Comparison of ENCODE assay signal across 1 cellular context in the genomic region with DNA sequence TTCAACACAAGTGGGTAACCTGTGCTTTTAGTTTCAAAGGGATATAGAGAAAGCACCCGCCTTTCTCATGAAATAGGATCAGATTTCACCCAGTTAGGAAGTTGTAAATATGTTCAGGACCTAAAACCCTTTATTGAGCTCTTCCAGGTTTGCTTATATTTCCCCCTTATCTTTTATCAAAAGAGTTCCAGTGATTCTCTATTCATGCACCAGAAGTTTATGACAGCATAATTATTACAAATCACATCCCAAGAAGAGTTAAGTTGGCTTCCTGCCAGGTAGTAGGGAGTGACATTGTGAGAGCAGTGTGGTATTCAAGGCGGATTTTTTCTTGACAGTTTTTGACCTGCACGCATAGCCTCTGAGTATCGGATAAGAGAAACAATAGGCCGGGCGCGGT.
A peak's percentile ranks its signal among the peaks of the same experiment; 100 is the strongest.
TF ChIP-seq lines count a peak whose summit lies in the region.

No MANE protein-coding gene starts in this region.

TF ChIP-seq in HEK293, 187 proteins besides CTCF, POLR2A, EP300 and RAD21 (continued from another document):
- 0 out of 2 replicates have a peak, but pooled peaks have one; percentile 16 for TF ChIP-seq MZF1 (tag by site-specific recombination; IDR thresholded peaks at IDR 0.05; ENCODE audit: borderline replicate concordance)
- TF ChIP-seq ZNF544 (tag by site-specific recombination; IDR thresholded peaks at IDR 0.05), result 0 out of 2 replicates have a peak, but pooled peaks have one; percentile 56
- TF ChIP-seq ZNF561 (tag by site-specific recombination; IDR thresholded peaks at IDR 0.05; ENCODE audit: borderline replicate concordance), result peak; percentile 52; the same call in 1 of the 2 replicates
- peak; percentile 67 for TF ChIP-seq ZNF549 (tag by site-specific recombination; IDR thresholded peaks at IDR 0.05)
- TF ChIP-seq, protein P1, sequence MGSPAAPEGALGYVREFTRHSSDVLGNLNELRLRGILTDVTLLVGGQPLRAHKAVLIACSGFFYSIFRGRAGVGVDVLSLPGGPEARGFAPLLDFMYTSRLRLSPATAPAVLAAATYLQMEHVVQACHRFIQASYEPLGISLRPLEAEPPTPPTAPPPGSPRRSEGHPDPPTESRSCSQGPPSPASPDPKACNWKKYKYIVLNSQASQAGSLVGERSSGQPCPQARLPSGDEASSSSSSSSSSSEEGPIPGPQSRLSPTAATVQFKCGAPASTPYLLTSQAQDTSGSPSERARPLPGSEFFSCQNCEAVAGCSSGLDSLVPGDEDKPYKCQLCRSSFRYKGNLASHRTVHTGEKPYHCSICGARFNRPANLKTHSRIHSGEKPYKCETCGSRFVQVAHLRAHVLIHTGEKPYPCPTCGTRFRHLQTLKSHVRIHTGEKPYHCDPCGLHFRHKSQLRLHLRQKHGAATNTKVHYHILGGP (tag by site-specific recombination; IDR thresholded peaks at IDR 0.05), result peak; percentile 88
- TF ChIP-seq ZNF10 (tag by site-specific recombination; IDR thresholded peaks at IDR 0.05), result no peak
- peak; percentile 70 for TF ChIP-seq SP7 (tag by site-specific recombination; IDR thresholded peaks at IDR 0.05)
- TF ChIP-seq KLF9 (tag by site-specific recombination; IDR thresholded peaks at IDR 0.05; ENCODE audit: low read depth), result no peak
- no peak for TF ChIP-seq ZBTB21 (tag by site-specific recombination; IDR thresholded peaks at IDR 0.05)
- TF ChIP-seq SCRT1 (tag by site-specific recombination; IDR thresholded peaks at IDR 0.05; ENCODE audit: borderline replicate concordance), result 0 out of 2 replicates have a peak, but pooled peaks have one; percentile 38
- peak; percentile 54; the same call in 1 of the 2 replicates for TF ChIP-seq GFI1B (tag by site-specific recombination; IDR thresholded peaks at IDR 0.05)
- TF ChIP-seq, protein P2, sequence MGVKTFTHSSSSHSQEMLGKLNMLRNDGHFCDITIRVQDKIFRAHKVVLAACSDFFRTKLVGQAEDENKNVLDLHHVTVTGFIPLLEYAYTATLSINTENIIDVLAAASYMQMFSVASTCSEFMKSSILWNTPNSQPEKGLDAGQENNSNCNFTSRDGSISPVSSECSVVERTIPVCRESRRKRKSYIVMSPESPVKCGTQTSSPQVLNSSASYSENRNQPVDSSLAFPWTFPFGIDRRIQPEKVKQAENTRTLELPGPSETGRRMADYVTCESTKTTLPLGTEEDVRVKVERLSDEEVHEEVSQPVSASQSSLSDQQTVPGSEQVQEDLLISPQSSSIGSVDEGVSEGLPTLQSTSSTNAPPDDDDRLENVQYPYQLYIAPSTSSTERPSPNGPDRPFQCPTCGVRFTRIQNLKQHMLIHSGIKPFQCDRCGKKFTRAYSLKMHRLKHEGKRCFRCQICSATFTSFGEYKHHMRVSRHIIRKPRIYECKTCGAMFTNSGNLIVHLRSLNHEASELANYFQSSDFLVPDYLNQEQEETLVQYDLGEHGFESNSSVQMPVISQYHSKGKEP (tag by site-specific recombination; IDR thresholded peaks at IDR 0.05), result peak; percentile 78
- TF ChIP-seq ZNF529 (tag by site-specific recombination; IDR thresholded peaks at IDR 0.05; ENCODE audit: insufficient replicate concordance), result peak; percentile 19
- peak; percentile 88 for TF ChIP-seq OSR2 (tag by site-specific recombination; IDR thresholded peaks at IDR 0.05)
- TF ChIP-seq ZNF654 (tag by site-specific recombination; IDR thresholded peaks at IDR 0.05; ENCODE audit: low read depth), result no peak
- 0 out of 2 replicates have a peak, but pooled peaks have one; percentile 65 for TF ChIP-seq ZNF37A (tag by site-specific recombination; IDR thresholded peaks at IDR 0.05)
- no peak for TF ChIP-seq ZNF202 (tag by site-specific recombination; IDR thresholded peaks at IDR 0.05; ENCODE audit: borderline replicate concordance)
- peak; percentile 85 for TF ChIP-seq TCF7L2 (IDR thresholded peaks at IDR 0.05; ENCODE audit: borderline replicate concordance, low read depth, low read length)
- peak; percentile 77 for TF ChIP-seq ZNF843 (tag by site-specific recombination; IDR thresholded peaks at IDR 0.05)
- no peak for TF ChIP-seq ZEB2 (tag by site-specific recombination; IDR thresholded peaks at IDR 0.05)
- TF ChIP-seq, protein P3, sequence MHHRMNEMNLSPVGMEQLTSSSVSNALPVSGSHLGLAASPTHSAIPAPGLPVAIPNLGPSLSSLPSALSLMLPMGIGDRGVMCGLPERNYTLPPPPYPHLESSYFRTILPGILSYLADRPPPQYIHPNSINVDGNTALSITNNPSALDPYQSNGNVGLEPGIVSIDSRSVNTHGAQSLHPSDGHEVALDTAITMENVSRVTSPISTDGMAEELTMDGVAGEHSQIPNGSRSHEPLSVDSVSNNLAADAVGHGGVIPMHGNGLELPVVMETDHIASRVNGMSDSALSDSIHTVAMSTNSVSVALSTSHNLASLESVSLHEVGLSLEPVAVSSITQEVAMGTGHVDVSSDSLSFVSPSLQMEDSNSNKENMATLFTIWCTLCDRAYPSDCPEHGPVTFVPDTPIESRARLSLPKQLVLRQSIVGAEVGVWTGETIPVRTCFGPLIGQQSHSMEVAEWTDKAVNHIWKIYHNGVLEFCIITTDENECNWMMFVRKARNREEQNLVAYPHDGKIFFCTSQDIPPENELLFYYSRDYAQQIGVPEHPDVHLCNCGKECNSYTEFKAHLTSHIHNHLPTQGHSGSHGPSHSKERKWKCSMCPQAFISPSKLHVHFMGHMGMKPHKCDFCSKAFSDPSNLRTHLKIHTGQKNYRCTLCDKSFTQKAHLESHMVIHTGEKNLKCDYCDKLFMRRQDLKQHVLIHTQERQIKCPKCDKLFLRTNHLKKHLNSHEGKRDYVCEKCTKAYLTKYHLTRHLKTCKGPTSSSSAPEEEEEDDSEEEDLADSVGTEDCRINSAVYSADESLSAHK (tag by site-specific recombination; IDR thresholded peaks at IDR 0.05), result peak; percentile 59; the same call in 1 of the 2 replicates
- TF ChIP-seq ZNF155 (tag by site-specific recombination; IDR thresholded peaks at IDR 0.05), result no peak
- TF ChIP-seq ZSCAN30 (tag by site-specific recombination; IDR thresholded peaks at IDR 0.05), result peak; percentile 78
- TF ChIP-seq PRDM10 (tag by site-specific recombination; IDR thresholded peaks at IDR 0.05), result peak; percentile 33; the same call in 1 of the 2 replicates
- TF ChIP-seq ZNF391 (tag by site-specific recombination; IDR thresholded peaks at IDR 0.05; ENCODE audit: borderline replicate concordance, low read depth), result no peak
- no peak for TF ChIP-seq YY2 (tag by site-specific recombination; IDR thresholded peaks at IDR 0.05)
- TF ChIP-seq ZNF146 (tag by site-specific recombination; IDR thresholded peaks at IDR 0.05), result no peak
- no peak for TF ChIP-seq ZNF747 (tag by site-specific recombination; IDR thresholded peaks at IDR 0.05)
- 0 out of 2 replicates have a peak, but pooled peaks have one; percentile 27 for TF ChIP-seq ZNF366 (tag by site-specific recombination; conservative IDR thresholded peaks at IDR 0.05)
- TF ChIP-seq, protein P4, sequence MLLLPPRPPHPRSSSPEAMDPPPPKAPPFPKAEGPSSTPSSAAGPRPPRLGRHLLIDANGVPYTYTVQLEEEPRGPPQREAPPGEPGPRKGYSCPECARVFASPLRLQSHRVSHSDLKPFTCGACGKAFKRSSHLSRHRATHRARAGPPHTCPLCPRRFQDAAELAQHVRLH (tag by site-specific recombination; IDR thresholded peaks at IDR 0.05), result no peak
- TF ChIP-seq ZNF157 (tag by site-specific recombination; IDR thresholded peaks at IDR 0.05), result no peak
- TF ChIP-seq ZNF18 (tag by site-specific recombination; IDR thresholded peaks at IDR 0.05), result peak; percentile 72
- no peak for TF ChIP-seq ZNF670 (tag by site-specific recombination; IDR thresholded peaks at IDR 0.05; ENCODE audit: low read depth)
- peak; percentile 30; the same call in 1 of the 2 replicates for TF ChIP-seq ZNF830 (tag by site-specific recombination; IDR thresholded peaks at IDR 0.05; ENCODE audit: low read depth)
- peak; percentile 87 for TF ChIP-seq WT1 (tag by site-specific recombination; IDR thresholded peaks at IDR 0.05)
- TF ChIP-seq, protein P5, sequence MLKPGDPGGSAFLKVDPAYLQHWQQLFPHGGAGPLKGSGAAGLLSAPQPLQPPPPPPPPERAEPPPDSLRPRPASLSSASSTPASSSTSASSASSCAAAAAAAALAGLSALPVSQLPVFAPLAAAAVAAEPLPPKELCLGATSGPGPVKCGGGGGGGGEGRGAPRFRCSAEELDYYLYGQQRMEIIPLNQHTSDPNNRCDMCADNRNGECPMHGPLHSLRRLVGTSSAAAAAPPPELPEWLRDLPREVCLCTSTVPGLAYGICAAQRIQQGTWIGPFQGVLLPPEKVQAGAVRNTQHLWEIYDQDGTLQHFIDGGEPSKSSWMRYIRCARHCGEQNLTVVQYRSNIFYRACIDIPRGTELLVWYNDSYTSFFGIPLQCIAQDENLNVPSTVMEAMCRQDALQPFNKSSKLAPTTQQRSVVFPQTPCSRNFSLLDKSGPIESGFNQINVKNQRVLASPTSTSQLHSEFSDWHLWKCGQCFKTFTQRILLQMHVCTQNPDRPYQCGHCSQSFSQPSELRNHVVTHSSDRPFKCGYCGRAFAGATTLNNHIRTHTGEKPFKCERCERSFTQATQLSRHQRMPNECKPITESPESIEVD (tag by site-specific recombination; IDR thresholded peaks at IDR 0.05), result peak; percentile 97
- TF ChIP-seq ZNF558 (tag by site-specific recombination; IDR thresholded peaks at IDR 0.05), result peak; percentile 31; the same call in 1 of the 2 replicates
- TF ChIP-seq ZBTB6 (tag by site-specific recombination; IDR thresholded peaks at IDR 0.05), result no peak
- TF ChIP-seq SP3 (tag by site-specific recombination; IDR thresholded peaks at IDR 0.05), result no peak
- 0 out of 2 replicates have a peak, but pooled peaks have one; percentile 23 for TF ChIP-seq BCL11B (tag by site-specific recombination; IDR thresholded peaks at IDR 0.05; ENCODE audit: low read depth)
